ENCODE assay signal across 1 cellular context in genomic region chr18:57772387-57772799, GRCh38.
TF ChIP-seq lines count a peak whose summit lies in the region.

No MANE protein-coding gene starts in this region.

TF ChIP-seq in HepG2, 621 proteins besides CTCF, POLR2A, EP300 and RAD21 (continued from another document and continues in another):
- TF ChIP-seq, protein P1, sequence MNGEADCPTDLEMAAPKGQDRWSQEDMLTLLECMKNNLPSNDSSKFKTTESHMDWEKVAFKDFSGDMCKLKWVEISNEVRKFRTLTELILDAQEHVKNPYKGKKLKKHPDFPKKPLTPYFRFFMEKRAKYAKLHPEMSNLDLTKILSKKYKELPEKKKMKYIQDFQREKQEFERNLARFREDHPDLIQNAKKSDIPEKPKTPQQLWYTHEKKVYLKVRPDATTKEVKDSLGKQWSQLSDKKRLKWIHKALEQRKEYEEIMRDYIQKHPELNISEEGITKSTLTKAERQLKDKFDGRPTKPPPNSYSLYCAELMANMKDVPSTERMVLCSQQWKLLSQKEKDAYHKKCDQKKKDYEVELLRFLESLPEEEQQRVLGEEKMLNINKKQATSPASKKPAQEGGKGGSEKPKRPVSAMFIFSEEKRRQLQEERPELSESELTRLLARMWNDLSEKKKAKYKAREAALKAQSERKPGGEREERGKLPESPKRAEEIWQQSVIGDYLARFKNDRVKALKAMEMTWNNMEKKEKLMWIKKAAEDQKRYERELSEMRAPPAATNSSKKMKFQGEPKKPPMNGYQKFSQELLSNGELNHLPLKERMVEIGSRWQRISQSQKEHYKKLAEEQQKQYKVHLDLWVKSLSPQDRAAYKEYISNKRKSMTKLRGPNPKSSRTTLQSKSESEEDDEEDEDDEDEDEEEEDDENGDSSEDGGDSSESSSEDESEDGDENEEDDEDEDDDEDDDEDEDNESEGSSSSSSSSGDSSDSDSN (CRISPR knock-in tag; IDR thresholded peaks at IDR 0.05): no peak
- TF ChIP-seq, protein P2, sequence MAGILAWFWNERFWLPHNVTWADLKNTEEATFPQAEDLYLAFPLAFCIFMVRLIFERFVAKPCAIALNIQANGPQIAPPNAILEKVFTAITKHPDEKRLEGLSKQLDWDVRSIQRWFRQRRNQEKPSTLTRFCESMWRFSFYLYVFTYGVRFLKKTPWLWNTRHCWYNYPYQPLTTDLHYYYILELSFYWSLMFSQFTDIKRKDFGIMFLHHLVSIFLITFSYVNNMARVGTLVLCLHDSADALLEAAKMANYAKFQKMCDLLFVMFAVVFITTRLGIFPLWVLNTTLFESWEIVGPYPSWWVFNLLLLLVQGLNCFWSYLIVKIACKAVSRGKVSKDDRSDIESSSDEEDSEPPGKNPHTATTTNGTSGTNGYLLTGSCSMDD (CRISPR knock-in tag; IDR thresholded peaks at IDR 0.05): no peak
- TF ChIP-seq ZSCAN9 (CRISPR knock-in tag; IDR thresholded peaks at IDR 0.05; ENCODE audit: borderline replicate concordance) (peak; percentile 81; the same call in 1 of the 2 replicates), GLI4 (CRISPR knock-in tag; IDR thresholded peaks at IDR 0.05; ENCODE audit: borderline replicate concordance) (no peak), SNAPC2 (CRISPR knock-in tag; IDR thresholded peaks at IDR 0.05) (no peak), ZNF224 (CRISPR knock-in tag; IDR thresholded peaks at IDR 0.05) (peak; percentile 84; the same call in 1 of the 2 replicates), ZNF749 (CRISPR knock-in tag; IDR thresholded peaks at IDR 0.05; ENCODE audit: borderline replicate concordance) (no peak), ZNF704 (CRISPR knock-in tag; IDR thresholded peaks at IDR 0.05; ENCODE audit: borderline replicate concordance) (0 out of 2 replicates have a peak, but pooled peaks have one; percentile 67), ZNF3 (CRISPR knock-in tag; IDR thresholded peaks at IDR 0.05) (no peak), ZNF563 (CRISPR knock-in tag; IDR thresholded peaks at IDR 0.05) (no peak), HNRNPL (IDR thresholded peaks at IDR 0.05; ENCODE audit: low read depth, low read length) (no peak), ATRX (CRISPR knock-in tag; IDR thresholded peaks at IDR 0.05; ENCODE audit: borderline replicate concordance) (no peak), PTBP1 (IDR thresholded peaks at IDR 0.05; ENCODE audit: low read depth, low read length, poor library complexity, severe bottlenecking) (no peak), TBL1XR1 (IDR thresholded peaks at IDR 0.05; ENCODE audit: borderline replicate concordance, low read length, partially characterized antibody) (no peak), HNRNPLL (IDR thresholded peaks at IDR 0.05; ENCODE audit: low read depth, low read length, poor library complexity, severe bottlenecking) (no peak), HNF1A (IDR thresholded peaks at IDR 0.05; ENCODE audit: low read depth) (no peak), HNF1A (CRISPR knock-in tag; IDR thresholded peaks at IDR 0.05; ENCODE audit: borderline replicate concordance) (no peak), CBX5 (CRISPR knock-in tag; IDR thresholded peaks at IDR 0.05; ENCODE audit: borderline replicate concordance) (peak; percentile 81; the same call in 1 of the 2 replicates), ZNF773 (CRISPR knock-in tag; IDR thresholded peaks at IDR 0.05; ENCODE audit: borderline replicate concordance) (no peak; the same call in 1 of the 2 replicates), PCBP1 (IDR thresholded peaks at IDR 0.05; ENCODE audit: borderline replicate concordance, low read depth, low read length) (no peak), BHLHE40 (IDR thresholded peaks at IDR 0.05; ENCODE audit: low read length) (no peak), GATAD1 (CRISPR knock-in tag; IDR thresholded peaks at IDR 0.05) (peak; percentile 72), ISL2 (CRISPR knock-in tag; IDR thresholded peaks at IDR 0.05) (peak; percentile 55), ONECUT2 (CRISPR knock-in tag; IDR thresholded peaks at IDR 0.05) (0 out of 2 replicates have a peak, but pooled peaks have one; percentile 33), BCL6 (CRISPR knock-in tag; IDR thresholded peaks at IDR 0.05) (peak; percentile 44; the same call in 1 of the 2 replicates), ZBTB42 (CRISPR knock-in tag; IDR thresholded peaks at IDR 0.05) (no peak), PHF20 (CRISPR knock-in tag; IDR thresholded peaks at IDR 0.05) (no peak), ZNF546 (CRISPR knock-in tag; conservative IDR thresholded peaks at IDR 0.05) (no peak), ZNF570 (CRISPR knock-in tag; IDR thresholded peaks at IDR 0.05; ENCODE audit: borderline replicate concordance) (no peak), FOXC1 (CRISPR knock-in tag; IDR thresholded peaks at IDR 0.05; ENCODE audit: borderline replicate concordance) (peak; percentile 95), MBD4 (IDR thresholded peaks at IDR 0.05; ENCODE audit: borderline replicate concordance, low read length) (no peak), NKX3-1 (CRISPR knock-in tag; IDR thresholded peaks at IDR 0.05) (peak; percentile 56; the same call in 1 of the 2 replicates), RCOR2 (CRISPR knock-in tag; IDR thresholded peaks at IDR 0.05) (no peak), ZNF841 (CRISPR knock-in tag; IDR thresholded peaks at IDR 0.05; ENCODE audit: borderline replicate concordance) (no peak)
- TF ChIP-seq, protein P3, sequence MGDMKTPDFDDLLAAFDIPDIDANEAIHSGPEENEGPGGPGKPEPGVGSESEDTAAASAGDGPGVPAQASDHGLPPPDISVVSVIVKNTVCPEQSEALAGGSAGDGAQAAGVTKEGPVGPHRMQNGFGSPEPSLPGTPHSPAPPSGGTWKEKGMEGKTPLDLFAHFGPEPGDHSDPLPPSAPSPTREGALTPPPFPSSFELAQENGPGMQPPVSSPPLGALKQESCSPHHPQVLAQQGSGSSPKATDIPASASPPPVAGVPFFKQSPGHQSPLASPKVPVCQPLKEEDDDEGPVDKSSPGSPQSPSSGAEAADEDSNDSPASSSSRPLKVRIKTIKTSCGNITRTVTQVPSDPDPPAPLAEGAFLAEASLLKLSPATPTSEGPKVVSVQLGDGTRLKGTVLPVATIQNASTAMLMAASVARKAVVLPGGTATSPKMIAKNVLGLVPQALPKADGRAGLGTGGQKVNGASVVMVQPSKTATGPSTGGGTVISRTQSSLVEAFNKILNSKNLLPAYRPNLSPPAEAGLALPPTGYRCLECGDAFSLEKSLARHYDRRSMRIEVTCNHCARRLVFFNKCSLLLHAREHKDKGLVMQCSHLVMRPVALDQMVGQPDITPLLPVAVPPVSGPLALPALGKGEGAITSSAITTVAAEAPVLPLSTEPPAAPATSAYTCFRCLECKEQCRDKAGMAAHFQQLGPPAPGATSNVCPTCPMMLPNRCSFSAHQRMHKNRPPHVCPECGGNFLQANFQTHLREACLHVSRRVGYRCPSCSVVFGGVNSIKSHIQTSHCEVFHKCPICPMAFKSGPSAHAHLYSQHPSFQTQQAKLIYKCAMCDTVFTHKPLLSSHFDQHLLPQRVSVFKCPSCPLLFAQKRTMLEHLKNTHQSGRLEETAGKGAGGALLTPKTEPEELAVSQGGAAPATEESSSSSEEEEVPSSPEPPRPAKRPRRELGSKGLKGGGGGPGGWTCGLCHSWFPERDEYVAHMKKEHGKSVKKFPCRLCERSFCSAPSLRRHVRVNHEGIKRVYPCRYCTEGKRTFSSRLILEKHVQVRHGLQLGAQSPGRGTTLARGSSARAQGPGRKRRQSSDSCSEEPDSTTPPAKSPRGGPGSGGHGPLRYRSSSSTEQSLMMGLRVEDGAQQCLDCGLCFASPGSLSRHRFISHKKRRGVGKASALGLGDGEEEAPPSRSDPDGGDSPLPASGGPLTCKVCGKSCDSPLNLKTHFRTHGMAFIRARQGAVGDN (CRISPR knock-in tag; IDR thresholded peaks at IDR 0.05): peak; percentile 80
- TF ChIP-seq, protein P4, sequence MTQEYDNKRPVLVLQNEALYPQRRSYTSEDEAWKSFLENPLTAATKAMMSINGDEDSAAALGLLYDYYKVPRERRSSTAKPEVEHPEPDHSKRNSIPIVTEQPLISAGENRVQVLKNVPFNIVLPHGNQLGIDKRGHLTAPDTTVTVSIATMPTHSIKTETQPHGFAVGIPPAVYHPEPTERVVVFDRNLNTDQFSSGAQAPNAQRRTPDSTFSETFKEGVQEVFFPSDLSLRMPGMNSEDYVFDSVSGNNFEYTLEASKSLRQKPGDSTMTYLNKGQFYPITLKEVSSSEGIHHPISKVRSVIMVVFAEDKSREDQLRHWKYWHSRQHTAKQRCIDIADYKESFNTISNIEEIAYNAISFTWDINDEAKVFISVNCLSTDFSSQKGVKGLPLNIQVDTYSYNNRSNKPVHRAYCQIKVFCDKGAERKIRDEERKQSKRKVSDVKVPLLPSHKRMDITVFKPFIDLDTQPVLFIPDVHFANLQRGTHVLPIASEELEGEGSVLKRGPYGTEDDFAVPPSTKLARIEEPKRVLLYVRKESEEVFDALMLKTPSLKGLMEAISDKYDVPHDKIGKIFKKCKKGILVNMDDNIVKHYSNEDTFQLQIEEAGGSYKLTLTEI (CRISPR knock-in tag; conservative IDR thresholded peaks at IDR 0.05): no peak
- TF ChIP-seq, protein P5, sequence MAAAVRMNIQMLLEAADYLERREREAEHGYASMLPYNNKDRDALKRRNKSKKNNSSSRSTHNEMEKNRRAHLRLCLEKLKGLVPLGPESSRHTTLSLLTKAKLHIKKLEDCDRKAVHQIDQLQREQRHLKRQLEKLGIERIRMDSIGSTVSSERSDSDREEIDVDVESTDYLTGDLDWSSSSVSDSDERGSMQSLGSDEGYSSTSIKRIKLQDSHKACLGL (CRISPR knock-in tag; IDR thresholded peaks at IDR 0.05): no peak
- TF ChIP-seq, protein P6, sequence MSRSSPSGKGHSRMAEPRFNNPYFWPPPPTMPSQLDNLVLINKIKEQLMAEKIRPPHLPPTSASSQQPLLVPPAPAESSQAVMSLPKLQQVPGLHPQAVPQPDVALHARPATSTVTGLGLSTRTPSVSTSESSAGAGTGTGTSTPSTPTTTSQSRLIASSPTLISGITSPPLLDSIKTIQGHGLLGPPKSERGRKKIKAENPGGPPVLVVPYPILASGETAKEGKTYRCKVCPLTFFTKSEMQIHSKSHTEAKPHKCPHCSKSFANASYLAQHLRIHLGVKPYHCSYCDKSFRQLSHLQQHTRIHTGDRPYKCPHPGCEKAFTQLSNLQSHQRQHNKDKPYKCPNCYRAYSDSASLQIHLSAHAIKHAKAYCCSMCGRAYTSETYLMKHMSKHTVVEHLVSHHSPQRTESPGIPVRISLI (CRISPR knock-in tag; IDR thresholded peaks at IDR 0.05; ENCODE audit: borderline replicate concordance): no peak
